11 cellular contexts compared by ENCODE assay signal in genomic region chr16:50121278-50121677, GRCh38. TPM values are rescaled to one million over a fixed set of nuclear protein-coding genes. Genes with fewer than 3 reads are reported as not detected.
DNase-seq lines count a peak whose midpoint lies in the region; ATAC-seq and TF ChIP-seq lines count a peak whose summit lies in the region.
"Had no signal": no experiment of that assay in that cellular context is flagged by ENCODE, and none has a peak within 500 bp of the region (broad histone marks: within the 10 kb centered on the region; RNA-seq: fewer than 3 reads in every experiment).

No MANE protein-coding gene starts in this region.

- H3K36me3 Mint-ChIP-seq in activated naive CD8-positive, alpha-beta T cell treated with anti-CD3 and anti-CD28 coated beads, Interleukin-2, amount 10 ng/mL, durations not matched to agents 7 days and 5 days: peaks cover 1% of the 10 kb centered on the region

- peaks cover 3% of the 10 kb centered on the region for H3K9me3 Mint-ChIP-seq in activated naive CD8-positive, alpha-beta T cell treated with anti-CD3 and anti-CD28 coated beads, Interleukin-2, amount 10 ng/mL, durations not matched to agents 7 days and 5 days

- no peaks in the 10 kb centered on the region for H3K27me3 ChIP-seq in BE2C
- H3K27me3 ChIP-seq: testis had no signal

- no peaks in the 10 kb centered on the region for H3K4me1 ChIP-seq in BE2C
- H3K4me1 ChIP-seq: testis had no signal

- DNase-seq in activated naive CD8-positive, alpha-beta T cell treated with anti-CD3 and anti-CD28 coated beads, Interleukin-2, amount 10 ng/mL, durations not matched to agents 7 days and 5 days: no peak
- DNase-seq in dedifferentiated amniotic fluid mesenchymal stem cell (ENCODE audit: extremely low spot score): no peak
- no peak for DNase-seq in BE2C
- no peak for DNase-seq in A172 (ENCODE audit: low spot score)
- DNase-seq in NCI-H146 (lab: John Stamatoyannopoulos, UW): no peak
- DNase-seq: kidney, testis had no signal

- POLR2A ChIA-PET in activated naive CD8-positive, alpha-beta T cell treated with anti-CD3 and anti-CD28 coated beads, Interleukin-2, amount 10 ng/mL, durations not matched to agents 7 days and 5 days (lab: Charles Lee): no interaction called here

- H3K4me3 ChIP-seq in BE2C (ENCODE audit: low read depth, low read length): no peak overlapping the region
- H3K4me3 ChIP-seq: SJSA1, testis had no signal

- no peak for TF ChIP-seq CTCF in BE2C (IDR thresholded peaks at IDR 0.05; ENCODE audit: low read depth, low read length)

- H3K9me3 ChIP-seq in BE2C: no peaks in the 10 kb centered on the region
- H3K9me3 ChIP-seq: SJSA1, testis had no signal

- no peak overlapping the region for H3K27ac Mint-ChIP-seq in activated naive CD8-positive, alpha-beta T cell treated with anti-CD3 and anti-CD28 coated beads, Interleukin-2, amount 10 ng/mL, durations not matched to agents 7 days and 5 days

- peak overlapping the region; percentile 20 for H3K4me3 Mint-ChIP-seq in activated naive CD8-positive, alpha-beta T cell treated with anti-CD3 and anti-CD28 coated beads, Interleukin-2, amount 10 ng/mL, durations not matched to agents 7 days and 5 days

- peaks cover 26% of the 10 kb centered on the region for H3K4me1 Mint-ChIP-seq in activated naive CD8-positive, alpha-beta T cell treated with anti-CD3 and anti-CD28 coated beads, Interleukin-2, amount 10 ng/mL, durations not matched to agents 7 days and 5 days

- H3K27me3 Mint-ChIP-seq in activated naive CD8-positive, alpha-beta T cell treated with anti-CD3 and anti-CD28 coated beads, Interleukin-2, amount 10 ng/mL, durations not matched to agents 7 days and 5 days: peaks cover 6% of the 10 kb centered on the region

- ATAC-seq in GM18519 (IDR thresholded peaks at IDR 0.05; ENCODE audit: low FRiP score, unreplicated experiment): peak; percentile 44
- peak; percentile 60 for ATAC-seq in GM21390 (IDR thresholded peaks at IDR 0.05; ENCODE audit: unreplicated experiment)
- ATAC-seq in HG03432 (IDR thresholded peaks at IDR 0.05; ENCODE audit: unreplicated experiment): peak; percentile 69
- no peak for ATAC-seq in activated naive CD8-positive, alpha-beta T cell treated with anti-CD3 and anti-CD28 coated beads, Interleukin-2, amount 10 ng/mL, durations not matched to agents 7 days and 5 days (ENCODE audit: low read depth)

- H3K36me3 ChIP-seq in BE2C: no peaks in the 10 kb centered on the region
- H3K36me3 ChIP-seq: SJSA1 had no signal

RNA-seq across cellular contexts. Expression of gene TENT4B, which starts 31.8 kb away (rescaled TPM):
- 10 to 100 TPM; 18.0 TPM for total RNA-seq in activated naive CD8-positive, alpha-beta T cell treated with anti-CD3 and anti-CD28 coated beads, Interleukin-2, amount 10 ng/mL, durations not matched to agents 7 days and 5 days
- 8.6 TPM for polyA plus RNA-seq in BE2C (2012; ENCODE audit: insufficient read depth, insufficient read length, low read depth)
- 7.4 and 11.2 TPM in 2 replicates for total RNA-seq in A172 (2014; rRNA removed; shearing (Covaris generic))

RNA-seq across cellular contexts. Expression of gene HEATR3, which starts 55.5 kb away (rescaled TPM):
- total RNA-seq in activated naive CD8-positive, alpha-beta T cell treated with anti-CD3 and anti-CD28 coated beads, Interleukin-2, amount 10 ng/mL, durations not matched to agents 7 days and 5 days: 10 to 100 TPM; 19.8 to 20.1 TPM
- polyA plus RNA-seq in BE2C (2012; ENCODE audit: insufficient read depth, insufficient read length, low read depth): 16.1 TPM
- total RNA-seq in A172 (2014; rRNA removed; shearing (Covaris generic)): 27.2 and 38.7 TPM in 2 replicates
